8 cellular contexts compared by ENCODE assay signal in the genomic region with DNA sequence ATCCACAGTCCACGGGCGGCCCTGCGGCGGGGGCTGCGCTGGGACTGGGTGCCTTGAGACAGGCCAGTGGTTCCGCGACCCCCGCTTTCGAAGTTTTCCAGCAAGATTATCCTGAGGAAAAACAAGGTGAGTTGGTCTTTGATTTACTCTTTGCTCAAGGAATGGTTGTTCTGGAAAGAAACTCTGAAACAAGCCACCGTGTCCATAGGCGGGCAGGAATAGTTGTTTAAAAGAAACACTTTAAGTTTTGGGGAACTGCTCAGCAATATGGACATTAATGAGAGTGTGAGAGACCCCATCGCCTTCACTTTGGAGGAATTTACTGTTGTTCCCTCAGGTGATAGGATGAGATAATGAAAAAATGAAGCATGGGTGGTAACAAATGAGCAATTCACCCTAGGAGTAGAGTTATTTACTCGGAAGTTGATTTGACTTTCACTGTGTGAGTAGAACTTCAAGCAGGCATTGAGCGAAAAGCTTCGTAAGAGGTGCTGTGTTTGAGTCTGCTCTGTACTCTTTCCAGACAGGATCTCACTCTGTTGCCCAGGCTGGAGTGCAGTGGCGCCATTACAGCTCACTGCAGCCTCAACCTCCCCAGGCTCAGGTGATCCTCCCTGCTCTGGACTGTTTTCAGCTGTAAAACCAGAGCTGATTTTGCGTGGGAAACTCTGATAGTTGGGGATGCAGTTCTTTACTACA. TPM values are rescaled to one million over a fixed set of nuclear protein-coding genes. Genes with fewer than 3 reads are reported as not detected.
DNase-seq lines count a peak whose midpoint lies in the region; ATAC-seq and TF ChIP-seq lines count a peak whose summit lies in the region.

No MANE protein-coding gene starts in this region.

- intact Hi-C loops in heart left ventricle (cut with DNase I) = loop anchor here in 3 of 10 donors (10.0 kb wide), 2 partner anchors 203 to 633 kb away; no protein-coding TSS in a partner anchor
- intact Hi-C loops in cardiac septum (cut with DNase I) = loop anchor here (5.0 kb wide), 1 partner anchor 635 kb away; no protein-coding TSS in a partner anchor
- intact Hi-C loops in vagina (cut with DNase I) = no loop called here

- 21 to 26% (median 22%) methylated on average over 17 of the region's 17 CpGs for WGBS in heart left ventricle, 4 donors

- TF ChIP-seq CTCF in heart left ventricle (IDR thresholded peaks at IDR 0.05) (peak in 1 of 12 donors; percentile 2), vagina (IDR thresholded peaks at IDR 0.05) (no peak), GM20000 (IDR thresholded peaks at IDR 0.05; ENCODE audit: extremely low read depth, missing control alignments) (no peak)

- peaks cover 3 to 18% (median 8%) of the 10 kb centered on the region in 3 donors for H3K27me3 Mint-ChIP-seq in immature natural killer cell (ENCODE audit: low read depth in 3 of 3)

- no peak overlapping the region for H3K4me3 Mint-ChIP-seq in immature natural killer cell

- H3K9me3 ChIP-seq in heart left ventricle (no peaks in the 10 kb centered on the region), vagina (no peaks in the 10 kb centered on the region)
- H3K9me3 ChIP-seq in effector memory CD4-positive, alpha-beta T cell (ENCODE audit: control insufficient read depth, low read length) = no peaks in the 10 kb centered on the region

- no peak for ATAC-seq in heart left ventricle
- no peak for ATAC-seq in HG03460 (IDR thresholded peaks at IDR 0.05; ENCODE audit: unreplicated experiment)

- peaks cover 0 to 36% (median 0%) of the 10 kb centered on the region in 9 donors for H3K27me3 ChIP-seq in heart left ventricle
- H3K27me3 ChIP-seq in effector memory CD4-positive, alpha-beta T cell (replicated peaks; ENCODE audit: control insufficient read depth, insufficient read depth, low read length, poor library complexity, severe bottlenecking) = peaks cover 16% of the 10 kb centered on the region
- H3K27me3 ChIP-seq in vagina = no peaks in the 10 kb centered on the region

- no peak overlapping the region for H3K27ac Mint-ChIP-seq in immature natural killer cell

- H3K4me1 ChIP-seq in heart left ventricle (peaks cover 0 to 22% (median 0%) of the 10 kb centered on the region in 12 donors), vagina (peaks cover 4% of the 10 kb centered on the region)
- peaks cover 10% of the 10 kb centered on the region for H3K4me1 ChIP-seq in effector memory CD4-positive, alpha-beta T cell (ENCODE audit: control insufficient read depth, insufficient read depth, low read length, poor library complexity, severe bottlenecking)

- TF ChIP-seq POLR2A in heart left ventricle (IDR thresholded peaks at IDR 0.05) = no peak
- TF ChIP-seq POLR2A in vagina (IDR thresholded peaks at IDR 0.05) = no peak

- H3K36me3 ChIP-seq in heart left ventricle = no peaks in the 10 kb centered on the region
- H3K36me3 ChIP-seq in effector memory CD4-positive, alpha-beta T cell (ENCODE audit: control insufficient read depth, insufficient read depth, low read length) = no peaks in the 10 kb centered on the region
- no peaks in the 10 kb centered on the region for H3K36me3 ChIP-seq in vagina

- DNase-seq in heart left ventricle (no peak), cardiac septum (ENCODE audit: low spot score) (no peak), mucosa of gallbladder (ENCODE audit: low spot score) (peak; percentile 21), vagina (ENCODE audit: extremely low spot score in 2 of 2) (no peak), GM20000 (ENCODE audit: low spot score) (no peak), immature natural killer cell (no peak)
- no peak for DNase-seq in effector memory CD4-positive, alpha-beta T cell

- H3K36me3 Mint-ChIP-seq in immature natural killer cell = no peaks in the 10 kb centered on the region

- H3K4me3 ChIP-seq in heart left ventricle (peak overlapping the region; percentile 48 to 75 (median 64)), vagina (peak overlapping the region; percentile 54 to 68)
- peak overlapping the region; percentile 41 for H3K4me3 ChIP-seq in effector memory CD4-positive, alpha-beta T cell (ENCODE audit: insufficient read depth, low read depth, low read length, poor library complexity, severe bottlenecking)

- H3K27ac ChIP-seq in heart left ventricle (peak overlapping the region; percentile 28 to 92 (median 81)), vagina (peak overlapping the region; percentile 49)
- H3K27ac ChIP-seq in effector memory CD4-positive, alpha-beta T cell (ENCODE audit: insufficient read depth, low read length, poor library complexity, severe bottlenecking) = no peak overlapping the region

- H3K9me3 Mint-ChIP-seq in immature natural killer cell = peaks cover 0 to 11% (median 4%) of the 10 kb centered on the region in 6 donors

- no peaks in the 10 kb centered on the region for H3K4me1 Mint-ChIP-seq in immature natural killer cell

RNA-seq across cellular contexts. Expression of a gene that starts 1.1 kb away (rescaled TPM):
- total RNA-seq in heart left ventricle (1 to 10 TPM in 1 of 9 donors, under 1 TPM in 8; 0.44 to 1.2 (median 0.65) TPM), cardiac septum (0.38 TPM), mucosa of gallbladder (3.4 TPM), vagina (0.25 TPM)
- polyA plus RNA-seq in heart left ventricle (under 1 TPM; 0.06 to 0.30 TPM), immature natural killer cell (not detected)
